Comparison of ENCODE assay signal across 19 cellular contexts in genomic region chr7:119197172-119197871, GRCh38.
DNase-seq lines count a peak whose midpoint lies in the region; ATAC-seq, FAIRE-seq and TF ChIP-seq lines count a peak whose summit lies in the region.
"Had no signal": no experiment of that assay in that cellular context is flagged by ENCODE, and none has a peak within 500 bp of the region (broad histone marks: within the 10 kb centered on the region; RNA-seq: fewer than 3 reads in every experiment).

No MANE protein-coding gene starts in this region.

- no peak overlapping the region for H3K4me2 ChIP-seq in H1 (ENCODE audit: insufficient read depth in 1 of 2, low read depth in 2 of 2, low read length in 2 of 2)
- H3K4me2 ChIP-seq: BLaER1 treated with 17β-estradiol and CSF1 and Interleukin-3, amounts not matched to agents 10 nM and 100 nM had no signal

- no peak overlapping the region for H3K4me3 ChIP-seq in H1 (ENCODE audit: extremely low read depth in 1 of 4, insufficient read depth in 2 of 4, low read depth in 3 of 4, low read length in 4 of 4)
- H3K4me3 ChIP-seq: BLaER1 treated with 17β-estradiol and CSF1 and Interleukin-3, amounts not matched to agents 10 nM and 100 nM; heart left ventricle; testis had no signal

- POLR2A ChIA-PET in H1 (lab: Charles Lee; ENCODE audit: partially characterized antibody) = no interaction called here

- H2BK5ac ChIP-seq in H1 (ENCODE audit: low read depth, low read length) = peak overlapping the region; percentile 10; the same call in 1 of the 2 replicates

- H4K20me1 ChIP-seq in H1 (replicated peaks in 1 of 2; ENCODE audit: control insufficient read depth in 1 of 2, insufficient read depth in 2 of 2, low read length in 2 of 2) = no peaks in the 10 kb centered on the region
- H4K20me1 ChIP-seq: BLaER1 treated with 17β-estradiol and CSF1 and Interleukin-3, amounts not matched to agents 10 nM and 100 nM had no signal

- H3K4me3 Mint-ChIP-seq in stimulated activated effector memory CD8-positive, alpha-beta T cell treated with anti-CD3 and anti-CD28 coated beads, Interleukin-12 subunit alpha, Interleukin-12 subunit beta, amount 100 ng/mL, for 72 hours = no peak overlapping the region
- H3K4me3 Mint-ChIP-seq: activated CD8-positive, alpha-beta T cell treated with anti-CD3 and anti-CD28 coated beads, Interleukin-2, amount 10 ng/mL, durations not matched to agents 7 days and 5 days; activated T-cell treated with anti-CD3 and anti-CD28 coated beads, Interleukin-2, amount 50 U/mL, for 24 hours; WTC11 had no signal

- TF ChIP-seq POLR2A in H1 (IDR thresholded peaks at IDR 0.05; ENCODE audit: control extremely low read depth in 1 of 2, low read depth in 2 of 2, low read length in 2 of 2) = no peak
- TF ChIP-seq POLR2A in H54 (IDR thresholded peaks at IDR 0.05; ENCODE audit: low read depth, low read length) = no peak

- no peak overlapping the region for H2AK5ac ChIP-seq in H1 (ENCODE audit: low read depth, low read length)

- no peaks in the 10 kb centered on the region for H3K4me1 Mint-ChIP-seq in stimulated activated effector memory CD8-positive, alpha-beta T cell treated with anti-CD3 and anti-CD28 coated beads, Interleukin-12 subunit alpha, Interleukin-12 subunit beta, amount 100 ng/mL, for 72 hours

- H3K14ac ChIP-seq in H1 (ENCODE audit: insufficient read length) = no peak overlapping the region

- H3K9me3 ChIP-seq in H1 (ENCODE audit: insufficient read depth in 2 of 2, low read depth in 1 of 2, low read length in 1 of 2) = no peaks in the 10 kb centered on the region
- H3K9me3 ChIP-seq: BLaER1 treated with 17β-estradiol and CSF1 and Interleukin-3, amounts not matched to agents 10 nM and 100 nM; testis had no signal

- no peak overlapping the region for H4K5ac ChIP-seq in H1 (ENCODE audit: insufficient read length, low read depth, low read length)

- CTCF ChIA-PET in H1 (lab: Charles Lee; ENCODE audit: partially characterized antibody) = interaction anchor here (0.6 to 6.4 kb wide), 46 partner anchors 9 to 1594 kb away, joined by 3 to 80 read pairs (median 3); no protein-coding TSS in a partner anchor

- H4K91ac ChIP-seq in H1 (replicated peaks; ENCODE audit: insufficient read length, low read length) = peak overlapping the region; percentile 52

- no peaks in the 10 kb centered on the region for H3K27me3 ChIP-seq in H1 (replicated peaks in 1 of 4; ENCODE audit: control insufficient read depth in 3 of 4, extremely low read depth in 1 of 4, insufficient read depth in 3 of 4, low read length in 3 of 4)
- H3K27me3 ChIP-seq: BLaER1 treated with 17β-estradiol and CSF1 and Interleukin-3, amounts not matched to agents 10 nM and 100 nM; heart left ventricle; testis had no signal

- no peak overlapping the region for H3K4ac ChIP-seq in H1 (replicated peaks; ENCODE audit: insufficient read length, low read depth, low read length)

- H3K27ac Mint-ChIP-seq in stimulated activated effector memory CD8-positive, alpha-beta T cell treated with anti-CD3 and anti-CD28 coated beads, Interleukin-12 subunit alpha, Interleukin-12 subunit beta, amount 100 ng/mL, for 72 hours = no peak overlapping the region
- H3K27ac Mint-ChIP-seq: activated CD8-positive, alpha-beta T cell treated with anti-CD3 and anti-CD28 coated beads, Interleukin-2, amount 10 ng/mL, durations not matched to agents 7 days and 5 days; activated T-cell treated with anti-CD3 and anti-CD28 coated beads, Interleukin-2, amount 50 U/mL, for 24 hours; WTC11 had no signal

- H3K79me2 ChIP-seq in H1 (ENCODE audit: control insufficient read depth in 1 of 2, insufficient read depth in 2 of 2, low read length in 2 of 2) = no peaks in the 10 kb centered on the region

- no peak overlapping the region for H2BK15ac ChIP-seq in H1 (ENCODE audit: low read length)

- H3K9me3 Mint-ChIP-seq in stimulated activated effector memory CD8-positive, alpha-beta T cell treated with anti-CD3 and anti-CD28 coated beads, Interleukin-12 subunit alpha, Interleukin-12 subunit beta, amount 100 ng/mL, for 72 hours = peaks cover 7% of the 10 kb centered on the region
- H3K9me3 Mint-ChIP-seq: activated T-cell treated with anti-CD3 and anti-CD28 coated beads, Interleukin-2, amount 50 U/mL, for 24 hours; WTC11 had no signal

- no peaks in the 10 kb centered on the region for H3K23me2 ChIP-seq in H1 (ENCODE audit: low read depth, low read length)

- WGBS in H1 (ENCODE audit: extremely low coverage in 1 of 2, insufficient coverage in 1 of 2, insufficient read length in 1 of 2, insufficient replicate concordance in 2 of 2, low coverage in 1 of 2, low lambda C conversion rate in 2 of 2, missing lambda C conversion rate in 1 of 2), 2 experiments = 89% methylated on average over 9 of the region's 9 CpGs; no CpG with 5 or more reads in 1 of the 2 experiments

- peak; percentile 10 for DNase-seq in D341Med (ENCODE audit: low spot score)
- DNase-seq in H1 (ENCODE audit: low read depth in 1 of 2, low spot score in 2 of 2) = no peak
- no peak for DNase-seq in H54 (ENCODE audit: insufficient read length, low spot score)
- DNase-seq in SK-N-DZ (ENCODE audit: low spot score) = no peak
- no peak for DNase-seq in stimulated activated effector memory CD8-positive, alpha-beta T cell treated with anti-CD3 and anti-CD28 coated beads, Interleukin-12 subunit alpha, Interleukin-12 subunit beta, amount 100 ng/mL, for 72 hours (ENCODE audit: low spot score in 2 of 2)
- DNase-seq: activated naive CD4-positive, alpha-beta T cell treated with anti-CD3 and anti-CD28 coated beads, Interleukin-2, amount 50 U/mL, for 16 hours; activated T-cell treated with anti-CD3 and anti-CD28 coated beads, Interleukin-2, amount 50 U/mL, for 24 hours; heart left ventricle; SIG-M5 had no signal

- no peaks in the 10 kb centered on the region for H3K79me1 ChIP-seq in H1 (ENCODE audit: low read depth, low read length)

- TF ChIP-seq CTCF in H1 (IDR thresholded peaks at IDR 0.05; ENCODE audit: control extremely low read depth in 1 of 3, insufficient read depth in 1 of 3, low read depth in 1 of 3, low read length in 3 of 3) = no peak

- peak overlapping the region; percentile 66; the same call in 1 of the 2 replicates for H2BK20ac ChIP-seq in H1 (ENCODE audit: low read length)

- H3K36me3 ChIP-seq in H1 (ENCODE audit: control insufficient read depth in 2 of 4, insufficient read depth in 4 of 4, low read length in 3 of 4) = no peaks in the 10 kb centered on the region
- H3K36me3 ChIP-seq: BLaER1 treated with 17β-estradiol and CSF1 and Interleukin-3, amounts not matched to agents 10 nM and 100 nM; heart left ventricle had no signal

- H3K27ac ChIP-seq in H1 (ENCODE audit: low read depth, low read length) = no peak overlapping the region
- H3K27ac ChIP-seq: BLaER1 treated with 17β-estradiol and CSF1 and Interleukin-3, amounts not matched to agents 10 nM and 100 nM; heart left ventricle; testis had no signal

- FAIRE-seq in H1 (lab: Jason Lieb, UNC) (no peak), H54 (lab: Jason Lieb, UNC) (no peak)
- FAIRE-seq: colon, D721Med, endometrium had no signal

- peak; percentile 11 for ATAC-seq in GM19372 (IDR thresholded peaks at IDR 0.05; ENCODE audit: low read depth, unreplicated experiment)
- ATAC-seq in HG03064 (IDR thresholded peaks at IDR 0.05; ENCODE audit: low read depth, unreplicated experiment) = peak; percentile 6
- ATAC-seq in GM19324 (IDR thresholded peaks at IDR 0.05; ENCODE audit: low FRiP score, unreplicated experiment) = no peak
- ATAC-seq in stimulated activated effector memory CD8-positive, alpha-beta T cell treated with anti-CD3 and anti-CD28 coated beads, Interleukin-12 subunit alpha, Interleukin-12 subunit beta, amount 100 ng/mL, for 72 hours = no peak
- ATAC-seq: activated CD8-positive, alpha-beta T cell treated with anti-CD3 and anti-CD28 coated beads, Interleukin-2, amount 10 ng/mL, durations not matched to agents 7 days and 5 days; heart left ventricle had no signal

- no peak for TF ChIP-seq EP300 in H1 (IDR thresholded peaks at IDR 0.05; ENCODE audit: borderline replicate concordance in 1 of 2, low read depth in 2 of 2, low read length in 2 of 2)

- H3K56ac ChIP-seq in H1 (replicated peaks; ENCODE audit: insufficient read length, low read depth, low read length) = no peak overlapping the region

- no peaks in the 10 kb centered on the region for H3K4me1 ChIP-seq in H1 (replicated peaks in 1 of 4; ENCODE audit: control insufficient read depth in 3 of 4, insufficient read depth in 4 of 4, low read length in 3 of 4)
- H3K4me1 ChIP-seq: BLaER1 treated with 17β-estradiol and CSF1 and Interleukin-3, amounts not matched to agents 10 nM and 100 nM; heart left ventricle; testis had no signal

- TF ChIP-seq RAD21 in H1 (IDR thresholded peaks at IDR 0.05 in 1 of 2, conservative IDR thresholded peaks at IDR 0.05 in 1 of 2; ENCODE audit: low read depth in 2 of 2, low read length in 2 of 2) = no peak

- H2AFZ ChIP-seq in H1 (ENCODE audit: low read length) = peak overlapping the region; percentile 52

- no peak overlapping the region for H3K23ac ChIP-seq in H1 (ENCODE audit: insufficient read length)

- no peaks in the 10 kb centered on the region for H3K36me3 Mint-ChIP-seq in stimulated activated effector memory CD8-positive, alpha-beta T cell treated with anti-CD3 and anti-CD28 coated beads, Interleukin-12 subunit alpha, Interleukin-12 subunit beta, amount 100 ng/mL, for 72 hours
- H3K36me3 Mint-ChIP-seq: WTC11 had no signal

- peak overlapping the region; percentile 42; the same call in 1 of the 2 replicates for H3K18ac ChIP-seq in H1 (ENCODE audit: extremely low read depth, low read length)

- no peak overlapping the region for H2BK120ac ChIP-seq in H1 (replicated peaks; ENCODE audit: low read depth, low read length)

- peak overlapping the region; percentile 84; the same call in 1 of the 2 replicates for H4K8ac ChIP-seq in H1 (ENCODE audit: extremely low read depth, insufficient read depth, low read length)

- H3K9ac ChIP-seq in H1 (replicated peaks in 1 of 4; ENCODE audit: extremely low read depth in 1 of 4, low read depth in 3 of 4, low read length in 3 of 4) = no peak overlapping the region
- H3K9ac ChIP-seq: BLaER1 treated with 17β-estradiol and CSF1 and Interleukin-3, amounts not matched to agents 10 nM and 100 nM had no signal

- no peak overlapping the region; the same call in 1 of the 2 replicates for H2BK12ac ChIP-seq in H1 (ENCODE audit: low read depth, low read length)

TF ChIP-seq in H1, 55 proteins besides CTCF, POLR2A, EP300 and RAD21 (continues in another document):
- TF ChIP-seq CTBP2 (IDR thresholded peaks at IDR 0.05; ENCODE audit: borderline replicate concordance, insufficient read depth, insufficient read length, low read length) (no peak), GABPA (IDR thresholded peaks at IDR 0.05; ENCODE audit: borderline replicate concordance, insufficient read depth, low read length) (no peak), YY1 (IDR thresholded peaks at IDR 0.05; ENCODE audit: low read depth, low read length) (no peak), TAF7 (optimal IDR thresholded peaks at IDR 0.05; ENCODE audit: borderline replicate concordance, low read depth, low read length) (no peak), ZNF274 (IDR thresholded peaks at IDR 0.05; ENCODE audit: borderline replicate concordance, extremely low read depth, low read length) (no peak), CHD1 (IDR thresholded peaks at IDR 0.05; ENCODE audit: low read depth, low read length) (no peak), BACH1 (IDR thresholded peaks at IDR 0.05; ENCODE audit: low read length) (no peak), PHF8 (conservative IDR thresholded peaks at IDR 0.05; ENCODE audit: low read depth, low read length) (no peak)

Comparison
In these comparisons a context has a peak if more than half of its experiments do, and no peak if none do; other contexts are left out.
1. ATAC-seq: peak in GM19372 (single experiment) and HG03064 (single experiment); none in GM19324 (single experiment) and stimulated activated effector memory CD8-positive, alpha-beta T cell treated with anti-CD3 and anti-CD28 coated beads, Interleukin-12 subunit alpha, Interleukin-12 subunit beta, amount 100 ng/mL, for 72 hours (single experiment).